Comparison of ENCODE assay signal across 8 cellular contexts in the genomic region with DNA sequence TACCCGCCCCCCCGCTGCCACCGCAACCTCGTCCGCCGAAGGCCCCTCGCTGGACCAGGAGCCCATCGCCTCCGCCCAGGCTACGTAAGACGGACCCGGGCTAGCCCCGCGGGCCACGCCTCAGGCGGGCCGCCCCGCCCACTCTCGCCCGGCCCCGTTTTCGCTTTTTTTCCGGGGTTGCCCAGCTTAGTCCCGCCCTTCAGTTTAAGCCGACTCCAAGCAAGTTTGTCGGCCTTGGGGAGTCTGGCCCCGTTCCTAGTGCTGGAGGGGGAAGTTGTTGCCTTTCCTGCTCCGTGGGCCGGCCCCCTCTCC. TPM values are rescaled to one million over a fixed set of nuclear protein-coding genes. Genes with fewer than 3 reads are reported as not detected.
DNase-seq lines count a peak whose midpoint lies in the region; ATAC-seq, FAIRE-seq and TF ChIP-seq lines count a peak whose summit lies in the region.

No MANE protein-coding gene starts in this region.

- ATAC-seq in GM18873 (IDR thresholded peaks at IDR 0.05; ENCODE audit: low FRiP score, unreplicated experiment) (peak; percentile 10), HG03280 (IDR thresholded peaks at IDR 0.05; ENCODE audit: unreplicated experiment) (peak; percentile 48), HepG2 (peak; percentile 55)

- in situ Hi-C loops in HepG2 (cut with HindIII; ENCODE audit: extremely low pct_ligation_motif_present, low pct_unique_long_range_greater_than_20kb), result no loop called here

- DNase-seq in AG04450 (ENCODE audit: low read depth, low spot score) (peak; percentile 66), NCI-H526 treated with DMSO at 0.1 percent for 48 hours (lab: John Stamatoyannopoulos, UW) (peak; percentile 80), dedifferentiated amniotic fluid mesenchymal stem cell (ENCODE audit: extremely low spot score) (peak; percentile 87), HepG2 (ENCODE audit: low spot score) (peak; percentile 75)
- DNase-seq in activated CD4-positive, alpha-beta T cell treated with anti-CD3 and anti-CD28 coated beads, Interleukin-2, amount 10 ng/mL, durations not matched to agents 7 days and 5 days, result peak; percentile 84
- DNase-seq in stimulated activated CD4-positive, alpha-beta T cell treated with anti-CD3 and anti-CD28 coated beads, Interleukin-4, amount 100 ng/mL, for 1 hour, result peak; percentile 78

- H3K36me3 Mint-ChIP-seq in activated CD4-positive, alpha-beta T cell treated with anti-CD3 and anti-CD28 coated beads, Interleukin-2, amount 10 ng/mL, durations not matched to agents 7 days and 5 days (ENCODE audit: low read depth), result peaks cover 7% of the 10 kb centered on the region

- H3K79me2 ChIP-seq in HepG2 (ENCODE audit: insufficient read depth, low read length), result peaks cover 5% of the 10 kb centered on the region

- H3K27me3 ChIP-seq in AG04450 (ENCODE audit: control insufficient read depth, insufficient read depth, low read length) (no peaks in the 10 kb centered on the region), HepG2 (ENCODE audit: control insufficient read depth in 1 of 2, insufficient read depth in 2 of 2, low read length in 2 of 2) (no peaks in the 10 kb centered on the region; a peak in 1 of 5 replicates)

- no peak for TF ChIP-seq RAD21 in HepG2 (CRISPR knock-in tag; IDR thresholded peaks at IDR 0.05)

- H3K4me3 ChIP-seq in AG04450 (ENCODE audit: low read depth, low read length), result peak overlapping the region; percentile 82
- H3K4me3 ChIP-seq in HepG2 (replicated peaks in 1 of 3; ENCODE audit: insufficient read depth in 1 of 3, low read depth in 2 of 3, low read length in 3 of 3), result peak overlapping the region; percentile 80 to 94 (median 81); a peak in 5 of 6 replicates

- no peak for TF ChIP-seq EP300 in HepG2 (IDR thresholded peaks at IDR 0.05; ENCODE audit: low read depth in 2 of 2, low read length in 2 of 2)
- TF ChIP-seq EP300 in HepG2 (CRISPR knock-in tag; IDR thresholded peaks at IDR 0.05; ENCODE audit: borderline replicate concordance), result no peak

- H3K9me3 Mint-ChIP-seq in activated CD4-positive, alpha-beta T cell treated with anti-CD3 and anti-CD28 coated beads, Interleukin-2, amount 10 ng/mL, durations not matched to agents 7 days and 5 days, result no peaks in the 10 kb centered on the region

- H3K4me1 Mint-ChIP-seq in activated CD4-positive, alpha-beta T cell treated with anti-CD3 and anti-CD28 coated beads, Interleukin-2, amount 10 ng/mL, durations not matched to agents 7 days and 5 days, result peaks cover 55% of the 10 kb centered on the region

- H3K27ac Mint-ChIP-seq in activated CD4-positive, alpha-beta T cell treated with anti-CD3 and anti-CD28 coated beads, Interleukin-2, amount 10 ng/mL, durations not matched to agents 7 days and 5 days, result peak overlapping the region; percentile 85

- TF ChIP-seq POLR2A in HepG2 (IDR thresholded peaks at IDR 0.05; ENCODE audit: insufficient read depth in 1 of 2, low read depth in 2 of 2, low read length in 2 of 2), result no peak

- POLR2A ChIA-PET in AG04450 (lab: Yijun Ruan, JAX), result interaction anchor here (0.6 to 2.6 kb wide), 6 partner anchors 15 to 348 kb away, joined by 3 to 11 read pairs (median 3); a partner anchor contains a TSS
- POLR2A ChIA-PET in activated CD4-positive, alpha-beta T cell treated with anti-CD3 and anti-CD28 coated beads, Interleukin-2, amount 10 ng/mL, durations not matched to agents 7 days and 5 days (lab: Charles Lee), result interaction anchor here (0.6 to 1.0 kb wide), 2 partner anchors 62 to 153 kb away, joined by 3 to 4 read pairs; no protein-coding TSS in a partner anchor
- POLR2A ChIA-PET in HepG2 (lab: Yijun Ruan, JAX), result interaction anchor here (0.5 to 4.3 kb wide), 14 partner anchors 13 to 82 kb away, joined by 3 to 38 read pairs (median 4); a partner anchor contains a TSS

- 2% methylated on average over 10 of the region's 29 CpGs for WGBS in HepG2 (ENCODE audit: low lambda C conversion rate)

- peak overlapping the region; percentile 80 for H3K4me2 ChIP-seq in HepG2 (ENCODE audit: low read depth, low read length)

- H3K9ac ChIP-seq in HepG2 (ENCODE audit: insufficient read depth, low read depth, low read length), result peak overlapping the region; percentile 69

- H3K9me3 ChIP-seq in AG04450 (ENCODE audit: control insufficient read depth, insufficient read depth, low read length) (no peaks in the 10 kb centered on the region; the same call in 1 of the 2 replicates), HepG2 (ENCODE audit: low read length) (no peaks in the 10 kb centered on the region)

- FAIRE-seq in HepG2 (lab: Jason Lieb, UNC), result no peak

- H4K20me1 ChIP-seq in HepG2 (ENCODE audit: insufficient read depth, low read length), result no peaks in the 10 kb centered on the region; the same call in none of the 2 replicates

- peaks cover 36% of the 10 kb centered on the region for H3K4me1 ChIP-seq in HepG2 (ENCODE audit: insufficient read depth, low read length)

- intact Hi-C loops in HepG2 (cut with micrococcal nuclease; ENCODE audit: unreplicated experiment), result loop anchor here (1.0 to 5.0 kb wide), 5 partner anchors 15 to 269 kb away; a partner anchor contains a TSS

- peaks cover 3 to 30% of the 10 kb centered on the region in 2 experiments; a peak in 4 of 5 replicates for H3K36me3 ChIP-seq in HepG2 (replicated peaks in 1 of 2; ENCODE audit: control insufficient read depth in 1 of 2, insufficient read depth in 2 of 2, low read length in 2 of 2)

- no peak overlapping the region for H2AFZ ChIP-seq in HepG2 (ENCODE audit: low read length)

- BruUV-seq in HepG2 (replicated peaks; lab: Mats Ljungman, UMichigan), result no TSS peak

- H3K27me3 Mint-ChIP-seq in activated CD4-positive, alpha-beta T cell treated with anti-CD3 and anti-CD28 coated beads, Interleukin-2, amount 10 ng/mL, durations not matched to agents 7 days and 5 days, result no peaks in the 10 kb centered on the region

- H3K27ac ChIP-seq in AG04450 (ENCODE audit: low read depth, low read length) (peak overlapping the region; percentile 82), HepG2 (ENCODE audit: extremely low read length, insufficient read depth, low read length) (peak overlapping the region; percentile 71)

- H3K4me3 Mint-ChIP-seq in activated CD4-positive, alpha-beta T cell treated with anti-CD3 and anti-CD28 coated beads, Interleukin-2, amount 10 ng/mL, durations not matched to agents 7 days and 5 days, result peak overlapping the region; percentile 86

- TF ChIP-seq CTCF in AG04450 (IDR thresholded peaks at IDR 0.05; ENCODE audit: low read depth, low read length) (no peak), HepG2 (CRISPR knock-in tag; IDR thresholded peaks at IDR 0.05) (no peak)

- CTCF ChIA-PET in AG04450 (lab: Charles Lee), result interaction anchor here (0.5 to 3.2 kb wide), 14 partner anchors 11 to 341 kb away, joined by 3 to 62 read pairs (median 4); a partner anchor contains a TSS
- CTCF ChIA-PET in activated CD4-positive, alpha-beta T cell treated with anti-CD3 and anti-CD28 coated beads, Interleukin-2, amount 10 ng/mL, durations not matched to agents 7 days and 5 days (lab: Charles Lee), result interaction anchor here (0.5 to 5.4 kb wide), 31 partner anchors 10 to 653 kb away, joined by 3 to 60 read pairs (median 4); a partner anchor contains a TSS
- CTCF ChIA-PET in HepG2 (lab: Yijun Ruan, JAX; ENCODE audit: low intra/inter-chr PET ratio, low total read pairs), result interaction anchor here (1.0 to 4.5 kb wide), 5 partner anchors 43 to 117 kb away, joined by 3 to 71 read pairs (median 3); a partner anchor contains a TSS

RNA-seq across cellular contexts. Expression of a gene that starts 3.0 kb away (rescaled TPM):
- polyA plus RNA-seq in AG04450 (2011; rRNA removed) (20.9 and 22.4 TPM in 2 replicates), HepG2 (2011; rRNA removed) (20.4 and 21.4 TPM in 2 replicates)
- 14.4 and 17.1 TPM in 2 replicates for polyA minus RNA-seq in AG04450 (2011; rRNA and poly(A)+ RNA removed)
- 10 to 100 TPM; 30.2 to 31.6 TPM for total RNA-seq in activated CD4-positive, alpha-beta T cell treated with anti-CD3 and anti-CD28 coated beads, Interleukin-2, amount 10 ng/mL, durations not matched to agents 7 days and 5 days
- total RNA-seq in HepG2 (2016; rRNA removed; fragmentation: Illumina TruSeq; extraction: Trizol), result 15.9 and 18.7 TPM in 2 replicates
- 9.4 and 10.1 TPM in 2 replicates for total RNA-seq in HepG2 (2016; cell fraction: cytosol; rRNA removed; fragmentation: Illumina TruSeq; extraction: Trizol; ENCODE audit: low read depth)
- 14.8 and 19.6 TPM in 2 replicates for total RNA-seq in HepG2 (2016; cell fraction: insoluble cytoplasmic fraction; rRNA removed; fragmentation: Illumina TruSeq; extraction: Trizol)
- total RNA-seq in HepG2 (2016; cell fraction: membrane; rRNA removed; fragmentation: Illumina TruSeq; extraction: Trizol), result 19.4 and 21.9 TPM in 2 replicates
- 13.5 and 19.1 TPM in 2 replicates for total RNA-seq in HepG2 (2016; cell fraction: nucleus; rRNA removed; fragmentation: Illumina TruSeq; extraction: Trizol)
- polyA plus RNA-seq in HepG2 (2011; cell fraction: cytosol; rRNA removed), result 13.8 and 18.3 TPM in 2 replicates
- polyA plus RNA-seq in HepG2 (2011; cell fraction: nucleus; rRNA removed), result 72.9 and 80.6 TPM in 2 replicates
- polyA plus RNA-seq in HepG2 (2012), result 9.4 and 13.3 TPM in 2 replicates
- 14.0 and 17.7 TPM in 2 replicates for polyA plus RNA-seq in HepG2 (2016; cell fraction: cytosol; fragmentation: Illumina TruSeq; extraction: Trizol; ENCODE audit: low read depth)
- 21.9 and 27.7 TPM in 2 replicates for polyA plus RNA-seq in HepG2 (2016; cell fraction: insoluble cytoplasmic fraction; fragmentation: Illumina TruSeq; extraction: Trizol; ENCODE audit: low read depth)
- polyA plus RNA-seq in HepG2 (2016; cell fraction: membrane; fragmentation: Illumina TruSeq; extraction: Trizol; ENCODE audit: low read depth), result 22.4 and 26.1 TPM in 2 replicates
- 48.2 and 50.9 TPM in 2 replicates for polyA plus RNA-seq in HepG2 (2016; cell fraction: nucleus; fragmentation: Illumina TruSeq; extraction: Trizol; ENCODE audit: insufficient read depth, low read depth)
- polyA minus RNA-seq in HepG2 (2011; rRNA and poly(A)+ RNA removed; ENCODE audit: low replicate concordance), result 29.1 and 81.2 TPM in 2 replicates
- 8.8 and 9.9 TPM in 2 replicates for polyA minus RNA-seq in HepG2 (2011; cell fraction: cytosol; rRNA and poly(A)+ RNA removed)
- 12.6 and 12.8 TPM in 2 replicates for polyA minus RNA-seq in HepG2 (2011; cell fraction: nucleus; rRNA and poly(A)+ RNA removed)

RNA-seq across cellular contexts. Expression of a gene that starts 15.0 kb away (rescaled TPM):
- polyA plus RNA-seq in AG04450 (2011; rRNA removed) (140 and 146 TPM in 2 replicates), HepG2 (2011; rRNA removed) (264 and 345 TPM in 2 replicates)
- polyA minus RNA-seq in AG04450 (2011; rRNA and poly(A)+ RNA removed), result 66.8 and 76.8 TPM in 2 replicates
- 100 to 1,000 TPM; 209 to 229 TPM for total RNA-seq in activated CD4-positive, alpha-beta T cell treated with anti-CD3 and anti-CD28 coated beads, Interleukin-2, amount 10 ng/mL, durations not matched to agents 7 days and 5 days
- total RNA-seq in HepG2 (2016; rRNA removed; fragmentation: Illumina TruSeq; extraction: Trizol), result 519 and 610 TPM in 2 replicates
- total RNA-seq in HepG2 (2016; cell fraction: cytosol; rRNA removed; fragmentation: Illumina TruSeq; extraction: Trizol; ENCODE audit: low read depth), result 109 and 111 TPM in 2 replicates
- 529 and 601 TPM in 2 replicates for total RNA-seq in HepG2 (2016; cell fraction: insoluble cytoplasmic fraction; rRNA removed; fragmentation: Illumina TruSeq; extraction: Trizol)
- total RNA-seq in HepG2 (2016; cell fraction: membrane; rRNA removed; fragmentation: Illumina TruSeq; extraction: Trizol), result 138 and 151 TPM in 2 replicates
- total RNA-seq in HepG2 (2016; cell fraction: nucleus; rRNA removed; fragmentation: Illumina TruSeq; extraction: Trizol), result 274 and 312 TPM in 2 replicates
- polyA plus RNA-seq in HepG2 (2011; cell fraction: cytosol; rRNA removed), result 233 and 344 TPM in 2 replicates
- polyA plus RNA-seq in HepG2 (2011; cell fraction: nucleus; rRNA removed), result 252 and 375 TPM in 2 replicates
- 341 and 401 TPM in 2 replicates for polyA plus RNA-seq in HepG2 (2012)
- polyA plus RNA-seq in HepG2 (2016; cell fraction: cytosol; fragmentation: Illumina TruSeq; extraction: Trizol; ENCODE audit: low read depth), result 82.5 and 94.9 TPM in 2 replicates
- 516 and 544 TPM in 2 replicates for polyA plus RNA-seq in HepG2 (2016; cell fraction: insoluble cytoplasmic fraction; fragmentation: Illumina TruSeq; extraction: Trizol; ENCODE audit: low read depth)
- polyA plus RNA-seq in HepG2 (2016; cell fraction: membrane; fragmentation: Illumina TruSeq; extraction: Trizol; ENCODE audit: low read depth), result 100 and 109 TPM in 2 replicates
- polyA plus RNA-seq in HepG2 (2016; cell fraction: nucleus; fragmentation: Illumina TruSeq; extraction: Trizol; ENCODE audit: insufficient read depth, low read depth), result 566 and 576 TPM in 2 replicates
- polyA minus RNA-seq in HepG2 (2011; rRNA and poly(A)+ RNA removed; ENCODE audit: low replicate concordance), result 110 and 303 TPM in 2 replicates
- polyA minus RNA-seq in HepG2 (2011; cell fraction: cytosol; rRNA and poly(A)+ RNA removed), result 94.6 and 134 TPM in 2 replicates
- polyA minus RNA-seq in HepG2 (2011; cell fraction: nucleus; rRNA and poly(A)+ RNA removed), result 70.3 and 113 TPM in 2 replicates

RNA-seq across cellular contexts. Expression of a gene that starts 22.4 kb away (rescaled TPM):
- polyA plus RNA-seq in AG04450 (2011; rRNA removed) (not detected in 2 replicates), HepG2 (2011; rRNA removed) (29.3 and 43.2 TPM in 2 replicates)
- polyA minus RNA-seq in AG04450 (2011; rRNA and poly(A)+ RNA removed), result not detected in 2 replicates
- not detected for total RNA-seq in activated CD4-positive, alpha-beta T cell treated with anti-CD3 and anti-CD28 coated beads, Interleukin-2, amount 10 ng/mL, durations not matched to agents 7 days and 5 days
- total RNA-seq in HepG2 (2016; rRNA removed; fragmentation: Illumina TruSeq; extraction: Trizol), result 10.3 and 13.6 TPM in 2 replicates
- total RNA-seq in HepG2 (2016; cell fraction: cytosol; rRNA removed; fragmentation: Illumina TruSeq; extraction: Trizol; ENCODE audit: low read depth), result 0.51 and 0.79 TPM in 2 replicates
- 10.0 and 10.3 TPM in 2 replicates for total RNA-seq in HepG2 (2016; cell fraction: insoluble cytoplasmic fraction; rRNA removed; fragmentation: Illumina TruSeq; extraction: Trizol)
- 2.4 and 2.7 TPM in 2 replicates for total RNA-seq in HepG2 (2016; cell fraction: membrane; rRNA removed; fragmentation: Illumina TruSeq; extraction: Trizol)
- 5.1 and 8.0 TPM in 2 replicates for total RNA-seq in HepG2 (2016; cell fraction: nucleus; rRNA removed; fragmentation: Illumina TruSeq; extraction: Trizol)
- 26.7 and 30.1 TPM in 2 replicates for polyA plus RNA-seq in HepG2 (2011; cell fraction: cytosol; rRNA removed)
- polyA plus RNA-seq in HepG2 (2011; cell fraction: nucleus; rRNA removed), result 35.4 and 48.8 TPM in 2 replicates
- 29.8 and 32.5 TPM in 2 replicates for polyA plus RNA-seq in HepG2 (2012)
- 0.97 and 1.0 TPM in 2 replicates for polyA plus RNA-seq in HepG2 (2016; cell fraction: cytosol; fragmentation: Illumina TruSeq; extraction: Trizol; ENCODE audit: low read depth)
- polyA plus RNA-seq in HepG2 (2016; cell fraction: insoluble cytoplasmic fraction; fragmentation: Illumina TruSeq; extraction: Trizol; ENCODE audit: low read depth), result 13.3 and 16.3 TPM in 2 replicates
- 2.9 and 3.0 TPM in 2 replicates for polyA plus RNA-seq in HepG2 (2016; cell fraction: membrane; fragmentation: Illumina TruSeq; extraction: Trizol; ENCODE audit: low read depth)
- 10.7 and 11.1 TPM in 2 replicates for polyA plus RNA-seq in HepG2 (2016; cell fraction: nucleus; fragmentation: Illumina TruSeq; extraction: Trizol; ENCODE audit: insufficient read depth, low read depth)
- 0.16 and 52.2 TPM in 2 replicates for polyA minus RNA-seq in HepG2 (2011; rRNA and poly(A)+ RNA removed; ENCODE audit: low replicate concordance)
- 14.6 and 19.0 TPM in 2 replicates for polyA minus RNA-seq in HepG2 (2011; cell fraction: cytosol; rRNA and poly(A)+ RNA removed)
- 9.5 and 15.8 TPM in 2 replicates for polyA minus RNA-seq in HepG2 (2011; cell fraction: nucleus; rRNA and poly(A)+ RNA removed)

RNA-seq across cellular contexts. Expression of a gene that starts 46.4 kb away (rescaled TPM):
- 1.5 and 1.7 TPM in 2 replicates for polyA plus RNA-seq in AG04450 (2011; rRNA removed)
- polyA minus RNA-seq in AG04450 (2011; rRNA and poly(A)+ RNA removed), result 3.0 and 5.6 TPM in 2 replicates
- 1 to 10 TPM; 2.5 to 3.4 TPM for total RNA-seq in activated CD4-positive, alpha-beta T cell treated with anti-CD3 and anti-CD28 coated beads, Interleukin-2, amount 10 ng/mL, durations not matched to agents 7 days and 5 days
- total RNA-seq in HepG2 (2016; rRNA removed; fragmentation: Illumina TruSeq; extraction: Trizol), result 1.3 and 2.4 TPM in 2 replicates
- 0.44 and 0.51 TPM in 2 replicates for total RNA-seq in HepG2 (2016; cell fraction: cytosol; rRNA removed; fragmentation: Illumina TruSeq; extraction: Trizol; ENCODE audit: low read depth)
- total RNA-seq in HepG2 (2016; cell fraction: insoluble cytoplasmic fraction; rRNA removed; fragmentation: Illumina TruSeq; extraction: Trizol), result 0.77 and 3.4 TPM in 2 replicates
- 0.74 and 0.96 TPM in 2 replicates for total RNA-seq in HepG2 (2016; cell fraction: membrane; rRNA removed; fragmentation: Illumina TruSeq; extraction: Trizol)
- total RNA-seq in HepG2 (2016; cell fraction: nucleus; rRNA removed; fragmentation: Illumina TruSeq; extraction: Trizol), result 5.8 and 5.9 TPM in 2 replicates
- 10.2 and 15.0 TPM in 2 replicates for polyA plus RNA-seq in HepG2 (2011; rRNA removed)
- polyA plus RNA-seq in HepG2 (2011; cell fraction: cytosol; rRNA removed), result 3.4 and 4.0 TPM in 2 replicates
- 55.6 and 56.4 TPM in 2 replicates for polyA plus RNA-seq in HepG2 (2011; cell fraction: nucleus; rRNA removed)
- polyA plus RNA-seq in HepG2 (2012), result 6.1 and 7.0 TPM in 2 replicates
- polyA plus RNA-seq in HepG2 (2016; cell fraction: cytosol; fragmentation: Illumina TruSeq; extraction: Trizol; ENCODE audit: low read depth), result 0.40 TPM in 2 replicates
- 1.1 and 1.3 TPM in 2 replicates for polyA plus RNA-seq in HepG2 (2016; cell fraction: insoluble cytoplasmic fraction; fragmentation: Illumina TruSeq; extraction: Trizol; ENCODE audit: low read depth)
- 0.72 and 0.85 TPM in 2 replicates for polyA plus RNA-seq in HepG2 (2016; cell fraction: membrane; fragmentation: Illumina TruSeq; extraction: Trizol; ENCODE audit: low read depth)
- 18.6 and 19.5 TPM in 2 replicates for polyA plus RNA-seq in HepG2 (2016; cell fraction: nucleus; fragmentation: Illumina TruSeq; extraction: Trizol; ENCODE audit: insufficient read depth, low read depth)
- polyA minus RNA-seq in HepG2 (2011; rRNA and poly(A)+ RNA removed; ENCODE audit: low replicate concordance), result 17.8 and 35.4 TPM in 2 replicates
- polyA minus RNA-seq in HepG2 (2011; cell fraction: cytosol; rRNA and poly(A)+ RNA removed), result 1.4 and 3.0 TPM in 2 replicates
- polyA minus RNA-seq in HepG2 (2011; cell fraction: nucleus; rRNA and poly(A)+ RNA removed), result 8.8 and 11.3 TPM in 2 replicates

RNA-seq across cellular contexts. Expression of a gene that starts 50.4 kb away (rescaled TPM):
- polyA plus RNA-seq in AG04450 (2011; rRNA removed) (40.5 and 42.6 TPM in 2 replicates), HepG2 (2011; rRNA removed) (73.5 and 74.0 TPM in 2 replicates)
- polyA minus RNA-seq in AG04450 (2011; rRNA and poly(A)+ RNA removed), result 61.7 and 68.9 TPM in 2 replicates
- total RNA-seq in activated CD4-positive, alpha-beta T cell treated with anti-CD3 and anti-CD28 coated beads, Interleukin-2, amount 10 ng/mL, durations not matched to agents 7 days and 5 days, result 100 to 1,000 TPM in 1 of 2 experiments, 10 to 100 TPM in 1; 100.0 to 104 TPM
- total RNA-seq in HepG2 (2016; rRNA removed; fragmentation: Illumina TruSeq; extraction: Trizol), result 10.1 and 20.1 TPM in 2 replicates
- 8.5 and 11.8 TPM in 2 replicates for total RNA-seq in HepG2 (2016; cell fraction: cytosol; rRNA removed; fragmentation: Illumina TruSeq; extraction: Trizol; ENCODE audit: low read depth)
- total RNA-seq in HepG2 (2016; cell fraction: insoluble cytoplasmic fraction; rRNA removed; fragmentation: Illumina TruSeq; extraction: Trizol), result 10.6 and 19.2 TPM in 2 replicates
- total RNA-seq in HepG2 (2016; cell fraction: membrane; rRNA removed; fragmentation: Illumina TruSeq; extraction: Trizol), result 9.3 and 12.0 TPM in 2 replicates
- 23.9 and 32.6 TPM in 2 replicates for total RNA-seq in HepG2 (2016; cell fraction: nucleus; rRNA removed; fragmentation: Illumina TruSeq; extraction: Trizol)
- polyA plus RNA-seq in HepG2 (2011; cell fraction: cytosol; rRNA removed), result 23.9 and 24.4 TPM in 2 replicates
- polyA plus RNA-seq in HepG2 (2011; cell fraction: nucleus; rRNA removed), result 317 and 392 TPM in 2 replicates
- 31.3 and 32.7 TPM in 2 replicates for polyA plus RNA-seq in HepG2 (2012)
- polyA plus RNA-seq in HepG2 (2016; cell fraction: cytosol; fragmentation: Illumina TruSeq; extraction: Trizol; ENCODE audit: low read depth), result 3.0 and 3.3 TPM in 2 replicates
- 15.8 and 17.9 TPM in 2 replicates for polyA plus RNA-seq in HepG2 (2016; cell fraction: insoluble cytoplasmic fraction; fragmentation: Illumina TruSeq; extraction: Trizol; ENCODE audit: low read depth)
- 7.6 TPM in 2 replicates for polyA plus RNA-seq in HepG2 (2016; cell fraction: membrane; fragmentation: Illumina TruSeq; extraction: Trizol; ENCODE audit: low read depth)
- 110 and 120 TPM in 2 replicates for polyA plus RNA-seq in HepG2 (2016; cell fraction: nucleus; fragmentation: Illumina TruSeq; extraction: Trizol; ENCODE audit: insufficient read depth, low read depth)
- polyA minus RNA-seq in HepG2 (2011; rRNA and poly(A)+ RNA removed; ENCODE audit: low replicate concordance), result 47.2 and 97.7 TPM in 2 replicates
- polyA minus RNA-seq in HepG2 (2011; cell fraction: cytosol; rRNA and poly(A)+ RNA removed), result 12.4 and 13.9 TPM in 2 replicates
- 94.1 and 94.6 TPM in 2 replicates for polyA minus RNA-seq in HepG2 (2011; cell fraction: nucleus; rRNA and poly(A)+ RNA removed)

Comparison
In these comparisons a context has a peak if more than half of its experiments do, and no peak if none do; other contexts are left out.
1. Peak in every context shown above with its lines: DNase-seq, ATAC-seq, H3K4me3 ChIP-seq and H3K27ac ChIP-seq.